ENCODE assay signal across 29 cellular contexts in genomic region chr21:16218682-16219343, GRCh38.
"Had no signal": no experiment of that assay in that cellular context is flagged by ENCODE, and none has a peak within 500 bp of the region (broad histone marks: within the 10 kb centered on the region; RNA-seq: fewer than 3 reads in every experiment).

No MANE protein-coding gene starts in this region.

- DNase-seq: activated B cell treated with CpG ODN at 0.5 μM for 24 hours; activated CD4-positive, alpha-beta T cell treated with anti-CD3 and anti-CD28 coated beads for 48 hours; activated CD4-positive, alpha-beta T cell treated with anti-CD3 and anti-CD28 coated beads, Interleukin-2, amount 50 U/mL, for 1 hour; activated CD4-positive, alpha-beta T cell treated with anti-CD3 and anti-CD28 coated beads, Interleukin-2, amount 50 U/mL, for 48 hours; activated CD8-positive, alpha-beta memory T cell treated with anti-CD3 and anti-CD28 coated beads for 24 hours; activated CD8-positive, alpha-beta T cell treated with anti-CD3 and anti-CD28 coated beads for 36 hours; activated effector memory CD4-positive, alpha-beta T cell treated with Interleukin-2 at 50 U/mL for 16 hours; activated gamma-delta T cell treated with Interleukin-2 at 50 U/mL for 16 hours; activated naive CD4-positive, alpha-beta T cell treated with anti-CD3 and anti-CD28 coated beads, Interleukin-2, amount 50 U/mL, for 16 hours; activated naive CD4-positive, alpha-beta T cell treated with Interleukin-2 at 50 U/mL for 16 hours; activated T-cell treated with anti-CD3 and anti-CD28 coated beads, Interleukin-2, amount 50 U/mL, for 4 hours; amniotic stem cell; anterior cingulate cortex; brain microvascular endothelial cell; dorsolateral prefrontal cortex; effector memory CD4-positive, alpha-beta T cell; endodermal cell; foreskin fibroblast; head of caudate nucleus; T-helper 17 cell; T1000; WERI-Rb-1 had no signal

- H3K36me3 ChIP-seq: brain microvascular endothelial cell, WERI-Rb-1 had no signal

- H3K27ac ChIP-seq: brain microvascular endothelial cell, coronary artery, WERI-Rb-1 had no signal

- ATAC-seq: activated CD4-positive, CD25-positive, alpha-beta regulatory T cell treated with anti-CD3 and anti-CD28 coated beads, Interleukin-2, amount 50 U/mL, for 24 hours; activated CD8-positive, alpha-beta T cell treated with anti-CD3 and anti-CD28 coated beads for 36 hours; activated T-cell treated with anti-CD3 and anti-CD28 coated beads, Interleukin-2, amount 50 U/mL, for 4 hours; activated T-helper 17 cell treated with anti-CD3 and anti-CD28 coated beads, Interleukin-2, amount 50 U/mL, for 72 hours; esophagus mucosa; T-helper 17 cell had no signal

- H3K4me3 ChIP-seq: coronary artery, dorsolateral prefrontal cortex had no signal

- FAIRE-seq: astrocyte, bronchial epithelial cell, frontal cortex had no signal

- H3K27me3 ChIP-seq: brain microvascular endothelial cell, dorsolateral prefrontal cortex had no signal
